ENCODE assay signal across 1 cellular context in genomic region chr9:134373269-134373668, GRCh38.
TF ChIP-seq lines count a peak whose summit lies in the region.

No MANE protein-coding gene starts in this region.

TF ChIP-seq in K562, 482 proteins besides CTCF, POLR2A, EP300 and RAD21:
- TF ChIP-seq BCOR (IDR thresholded peaks at IDR 0.05) = peak; percentile 47; the same call in 1 of the 2 replicates
- TF ChIP-seq TAF1 (IDR thresholded peaks at IDR 0.05; ENCODE audit: control insufficient read depth, extremely low read depth, insufficient read depth, low read length, severe bottlenecking) = no peak
- no peak for TF ChIP-seq ZNF146 (CRISPR knock-in tag; IDR thresholded peaks at IDR 0.05; ENCODE audit: unreplicated experiment)
- peak; percentile 29 to 31; a peak in 2 of 4 replicates for TF ChIP-seq KDM1A (IDR thresholded peaks at IDR 0.05)
- no peak for TF ChIP-seq RNF219 (CRISPR knock-in tag; IDR thresholded peaks at IDR 0.05)
- peak; percentile 29; the same call in 1 of the 2 replicates for TF ChIP-seq PKNOX1 (IDR thresholded peaks at IDR 0.05)
- TF ChIP-seq GATAD2B (IDR thresholded peaks at IDR 0.05; ENCODE audit: borderline replicate concordance) = no peak
- TF ChIP-seq IRF1 (CRISPR knock-in tag; IDR thresholded peaks at IDR 0.05; ENCODE audit: borderline replicate concordance) = no peak
- TF ChIP-seq RCOR1 (IDR thresholded peaks at IDR 0.05; ENCODE audit: borderline replicate concordance in 1 of 2, low read depth in 2 of 2, low read length in 2 of 2) = 0 out of 4 replicates have a peak, but pooled peaks of 1 of the 2 experiments have one; percentile 16
- TF ChIP-seq PHB2 (IDR thresholded peaks at IDR 0.05; ENCODE audit: low read depth) = no peak
